In the genomic region with DNA sequence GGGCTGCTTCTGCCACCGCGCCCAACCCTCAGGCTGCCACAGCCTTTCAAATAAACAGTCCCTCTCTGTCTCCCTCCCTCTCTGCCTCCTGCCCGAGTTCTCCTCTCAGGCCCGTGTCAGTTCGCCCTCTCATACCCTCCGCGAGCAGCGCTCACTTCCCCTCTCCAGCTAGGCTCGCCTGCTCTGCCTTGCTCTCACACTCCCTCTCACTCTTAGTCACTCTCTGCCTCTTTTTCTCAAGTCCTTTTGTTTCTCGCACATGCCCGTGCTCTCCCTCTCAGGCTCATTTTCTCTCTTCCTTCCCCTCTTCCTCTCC, we compare ENCODE assay signal across 8 cellular contexts. TPM values are rescaled to one million over a fixed set of nuclear protein-coding genes. Genes with fewer than 3 reads are reported as not detected.
DNase-seq lines count a peak whose midpoint lies in the region; ATAC-seq and TF ChIP-seq lines count a peak whose summit lies in the region.

No MANE protein-coding gene starts in this region.

- H2BK12ac ChIP-seq in neuronal stem cell (ENCODE audit: low read length): no peak overlapping the region

- no peak overlapping the region for H3K14ac ChIP-seq in neuronal stem cell (ENCODE audit: low read length)

- no peak overlapping the region for H3K23ac ChIP-seq in neuronal stem cell (ENCODE audit: low read depth, low read length, poor library complexity)

- no peaks in the 10 kb centered on the region for H3K9me3 ChIP-seq in neuronal stem cell (replicated peaks in 1 of 2; ENCODE audit: control insufficient read depth in 2 of 2, insufficient read depth in 1 of 2, low read depth in 1 of 2, low read length in 2 of 2)

- H3K18ac ChIP-seq in neuronal stem cell (ENCODE audit: low read length): peak overlapping the region; percentile 28

- no peak overlapping the region for H4K91ac ChIP-seq in neuronal stem cell (ENCODE audit: low read depth, low read length, poor library complexity)

- H2BK5ac ChIP-seq in neuronal stem cell (ENCODE audit: low read length): no peak overlapping the region

- no peak overlapping the region for H2AFZ ChIP-seq in neuronal stem cell (ENCODE audit: low read length)

- no peaks in the 10 kb centered on the region for H3K79me1 ChIP-seq in neuronal stem cell (ENCODE audit: low read depth, low read length)

- no peaks in the 10 kb centered on the region for H3K27me3 ChIP-seq in neuronal stem cell (ENCODE audit: control insufficient read depth in 3 of 3, insufficient read depth in 3 of 3, low read depth in 1 of 3, low read length in 3 of 3)

- DNase-seq in AG08396 (ENCODE audit: low spot score): peak; percentile 76
- DNase-seq in Kasumi-1 (lab: John Stamatoyannopoulos, UW): peak; percentile 63 to 69
- peak; percentile 5 for DNase-seq in activated T-cell treated with anti-CD3 and anti-CD28 coated beads for 4 hours
- peak; percentile 74 to 88 for DNase-seq in foreskin fibroblast
- DNase-seq in neuronal stem cell (ENCODE audit: low spot score): no peak
- DNase-seq in DMS114 treated with DMSO at 0.1 percent for 48 hours (lab: John Stamatoyannopoulos, UW; ENCODE audit: unreplicated experiment): no peak
- no peak for DNase-seq in NCI-H82 treated with DMSO at 0.1 percent for 48 hours (lab: John Stamatoyannopoulos, UW; ENCODE audit: unreplicated experiment)

- peaks cover 4 to 19% of the 10 kb centered on the region in 2 donors for H3K36me3 ChIP-seq in neuronal stem cell (replicated peaks in 1 of 2; ENCODE audit: control insufficient read depth in 2 of 2, insufficient read depth in 2 of 2, low read length in 2 of 2)

- H3K9ac ChIP-seq in neuronal stem cell (ENCODE audit: low read depth, low read length, poor library complexity): peak overlapping the region; percentile 84

- WGBS in neuronal stem cell (ENCODE audit: extremely low coverage in 2 of 2, insufficient read length in 2 of 2, insufficient replicate concordance in 1 of 2), 2 donors: no CpG with 5 or more reads among the region's 11 CpGs

- no peak overlapping the region for H4K8ac ChIP-seq in neuronal stem cell (ENCODE audit: low read depth, low read length)

- H3K27ac ChIP-seq in neuronal stem cell (replicated peaks; ENCODE audit: low read length): no peak overlapping the region

- H2BK120ac ChIP-seq in neuronal stem cell (ENCODE audit: low read depth, low read length): no peak overlapping the region

- H3K4me3 ChIP-seq in foreskin fibroblast (ENCODE audit: low read depth in 1 of 2, low read length in 2 of 2) (peak overlapping the region; percentile 63 to 69), neuronal stem cell (ENCODE audit: low read length in 2 of 2) (peak overlapping the region; percentile 72 to 99)

- ATAC-seq in GM18909 (IDR thresholded peaks at IDR 0.05; ENCODE audit: poor library complexity, unreplicated experiment): peak; percentile 43

- peak overlapping the region; percentile 56 for H3K4me2 ChIP-seq in neuronal stem cell (ENCODE audit: insufficient read depth, low read length, poor library complexity, severe bottlenecking)

- no peak for TF ChIP-seq CTCF in foreskin fibroblast (IDR thresholded peaks at IDR 0.05; ENCODE audit: low read depth, low read length)

- H2BK15ac ChIP-seq in neuronal stem cell (ENCODE audit: low read length): no peak overlapping the region

- H3K4me1 ChIP-seq in neuronal stem cell (ENCODE audit: control insufficient read depth in 2 of 2, insufficient read depth in 1 of 2, low read depth in 1 of 2, low read length in 2 of 2): peaks cover 21 to 31% of the 10 kb centered on the region in 2 donors

- H2AK5ac ChIP-seq in neuronal stem cell (ENCODE audit: low read depth, low read length): no peak overlapping the region

- no peak overlapping the region for H3K4ac ChIP-seq in neuronal stem cell (ENCODE audit: low read length)

RNA-seq across cellular contexts. Expression of a gene that starts 3.2 kb away (rescaled TPM):
- 111 TPM for polyA plus RNA-seq in neuronal stem cell (2013, experiment 1 of 2)
- 111 TPM for polyA plus RNA-seq in neuronal stem cell (2013, experiment 2 of 2)

Comparison
In these comparisons a context has a peak if more than half of its experiments do, and no peak if none do; other contexts are left out.
1. DNase-seq: peak in AG08396 (single experiment), Kasumi-1 (2 of 2), activated T-cell treated with anti-CD3 and anti-CD28 coated beads for 4 hours (single experiment) and foreskin fibroblast (2 of 2); none in neuronal stem cell (single experiment), DMS114 treated with DMSO at 0.1 percent for 48 hours (single experiment) and NCI-H82 treated with DMSO at 0.1 percent for 48 hours (single experiment).